8 cellular contexts compared by ENCODE assay signal in the genomic region with DNA sequence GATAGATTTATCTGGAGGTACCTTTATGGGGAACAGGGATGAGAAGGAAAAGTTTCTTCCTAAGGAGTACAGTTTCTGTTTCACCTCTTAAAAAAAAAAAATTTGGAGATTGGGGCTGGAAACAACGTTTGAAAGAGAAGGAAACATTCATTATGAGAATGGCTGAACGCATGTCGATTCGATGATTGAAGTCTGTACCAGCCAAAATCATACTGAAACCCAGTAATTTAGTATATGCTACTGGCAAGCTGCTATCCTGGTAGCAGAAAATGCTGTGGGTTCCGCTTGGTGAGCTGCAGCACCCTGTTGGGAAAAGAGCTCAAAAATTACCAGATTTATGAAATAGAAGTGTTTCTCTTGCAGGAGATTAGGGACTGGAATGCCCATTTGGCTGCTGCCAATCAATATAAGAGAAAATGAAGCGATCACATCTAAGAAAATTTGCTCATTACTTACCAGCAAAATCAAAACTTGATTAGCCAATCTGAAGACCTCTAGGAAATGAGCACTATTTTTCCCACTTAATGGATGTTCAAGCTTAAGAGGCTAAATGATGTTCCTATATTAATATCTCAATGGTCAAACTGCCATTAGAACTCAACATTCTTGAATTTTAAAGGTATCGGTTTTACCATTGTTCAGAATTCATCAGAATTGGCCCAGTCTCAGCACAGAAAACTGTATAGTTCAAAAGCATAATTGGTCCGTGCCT. TPM values are rescaled to one million over a fixed set of nuclear protein-coding genes. Genes with fewer than 3 reads are reported as not detected.
DNase-seq lines count a peak whose midpoint lies in the region; ATAC-seq lines count a peak whose summit lies in the region.

No MANE protein-coding gene starts in this region.

- H3K4me1 Mint-ChIP-seq in activated T-cell treated with anti-CD3 and anti-CD28 coated beads, Interleukin-2, amount 50 U/mL, for 4 hours (ENCODE audit: low read depth): peaks cover 43% of the 10 kb centered on the region

- no peaks in the 10 kb centered on the region for H3K36me3 Mint-ChIP-seq in activated T-cell treated with anti-CD3 and anti-CD28 coated beads, Interleukin-2, amount 50 U/mL, for 4 hours (ENCODE audit: insufficient read depth)

- no peaks in the 10 kb centered on the region for H3K9me3 Mint-ChIP-seq in activated T-cell treated with anti-CD3 and anti-CD28 coated beads, Interleukin-2, amount 50 U/mL, for 4 hours

- no peaks in the 10 kb centered on the region for H3K27me3 Mint-ChIP-seq in activated T-cell treated with anti-CD3 and anti-CD28 coated beads, Interleukin-2, amount 50 U/mL, for 4 hours (ENCODE audit: low read depth)

- DNase-seq in activated T-cell treated with anti-CD3 and anti-CD28 coated beads, Interleukin-2, amount 50 U/mL, for 4 hours: no peak
- DNase-seq in activated T-cell treated with anti-CD3 and anti-CD28 coated beads for 4 hours: no peak
- peak; percentile 36 to 49 for DNase-seq in activated CD4-positive, alpha-beta T cell treated with anti-CD3 and anti-CD28 coated beads, Interleukin-2, amount 50 U/mL, for 48 hours
- DNase-seq in glomerular visceral epithelial cell (ENCODE audit: extremely low spot score): peak; percentile 41
- DNase-seq in stimulated activated CD4-positive, alpha-beta T cell treated with anti-CD3 and anti-CD28 coated beads, Interleukin-4, amount 100 ng/mL, for 1 hour: peak; percentile 11
- no peak for DNase-seq in H4 (ENCODE audit: low spot score)
- no peak for DNase-seq in effector CD4-positive, alpha-beta T cell

- H3K4me3 Mint-ChIP-seq in activated T-cell treated with anti-CD3 and anti-CD28 coated beads, Interleukin-2, amount 50 U/mL, for 4 hours: peak overlapping the region; percentile 86

- peak; percentile 34 to 52 for ATAC-seq in activated T-cell treated with anti-CD3 and anti-CD28 coated beads, Interleukin-2, amount 50 U/mL, for 4 hours
- peak; percentile 31 for ATAC-seq in HG03025 (IDR thresholded peaks at IDR 0.05; ENCODE audit: low FRiP score, unreplicated experiment)

RNA-seq across cellular contexts. Expression of a gene that starts 1.1 kb away (rescaled TPM):
- 10 to 100 TPM; 53.7 to 90.6 (median 58.6) TPM for total RNA-seq in activated T-cell treated with anti-CD3 and anti-CD28 coated beads, Interleukin-2, amount 50 U/mL, for 4 hours
- 650 and 683 TPM in 2 replicates for total RNA-seq in H4 (2014; rRNA removed; shearing (Covaris generic))

Comparison
In these comparisons a context has a peak if more than half of its experiments do, and no peak if none do; other contexts are left out.
1. DNase-seq: peak in activated CD4-positive, alpha-beta T cell treated with anti-CD3 and anti-CD28 coated beads, Interleukin-2, amount 50 U/mL, for 48 hours (2 of 2), glomerular visceral epithelial cell (single experiment) and stimulated activated CD4-positive, alpha-beta T cell treated with anti-CD3 and anti-CD28 coated beads, Interleukin-4, amount 100 ng/mL, for 1 hour (single experiment); none in activated T-cell treated with anti-CD3 and anti-CD28 coated beads, Interleukin-2, amount 50 U/mL, for 4 hours (single experiment), activated T-cell treated with anti-CD3 and anti-CD28 coated beads for 4 hours (single experiment), H4 (single experiment) and effector CD4-positive, alpha-beta T cell (single experiment).